8 cellular contexts compared by ENCODE assay signal in genomic region chr5:2017540-2018389, GRCh38.
DNase-seq lines count a peak whose midpoint lies in the region; TF ChIP-seq lines count a peak whose summit lies in the region.

No MANE protein-coding gene starts in this region.

- H3K9me3 ChIP-seq in neural cell (ENCODE audit: low read length): no peaks in the 10 kb centered on the region

- no peak overlapping the region for H3K9ac ChIP-seq in neural cell (ENCODE audit: low read length)

- peak; percentile 19 for TF ChIP-seq CTCF in neural cell (IDR thresholded peaks at IDR 0.05; ENCODE audit: poor library complexity, severe bottlenecking)

- no peaks in the 10 kb centered on the region for H3K79me2 ChIP-seq in neural cell (replicated peaks; ENCODE audit: insufficient read depth, low read length)

- H3K27me3 ChIP-seq in neural cell (ENCODE audit: insufficient read depth, low read depth, low read length): no peaks in the 10 kb centered on the region

- no peak overlapping the region for H3K4me3 ChIP-seq in neural cell (ENCODE audit: low read length)

- H3K27ac ChIP-seq in neural cell (ENCODE audit: low read length): no peak overlapping the region

- TF ChIP-seq RAD21 in neural cell (conservative IDR thresholded peaks at IDR 0.05): no peak

- H2AFZ ChIP-seq in neural cell (ENCODE audit: low read depth, low read length): no peak overlapping the region

- DNase-seq in DMS 273 (lab: John Stamatoyannopoulos, UW; ENCODE audit: unreplicated experiment) (peak; percentile 46), DMS 273 treated with DMSO at 0.1 percent for 48 hours (lab: John Stamatoyannopoulos, UW) (no peak), HT-29 (ENCODE audit: low spot score) (peak; percentile 49), NCI-H2029 treated with DMSO at 0.1 percent for 48 hours (lab: John Stamatoyannopoulos, UW) (no peak), NK-92 (lab: John Stamatoyannopoulos, UW; ENCODE audit: unreplicated experiment) (no peak)
- DNase-seq in activated CD4-positive, alpha-beta T cell treated with anti-CD3 and anti-CD28 coated beads, Interleukin-2, amount 50 U/mL, for 1 hour: peak; percentile 9
- no peak for DNase-seq in activated CD4-positive, CD25-positive, alpha-beta regulatory T cell treated with anti-CD3 and anti-CD28 coated beads, Interleukin-2, amount 50 U/mL, for 72 hours

- no peaks in the 10 kb centered on the region for H4K20me1 ChIP-seq in neural cell (ENCODE audit: insufficient read depth)

- H3F3A ChIP-seq in neural cell (ENCODE audit: insufficient read depth, low read length, poor library complexity, severe bottlenecking): no peaks in the 10 kb centered on the region

- no peak overlapping the region for H3K4me2 ChIP-seq in neural cell (ENCODE audit: low read length)

- H3K36me3 ChIP-seq in neural cell (ENCODE audit: insufficient read depth, low read length): no peaks in the 10 kb centered on the region

- no peaks in the 10 kb centered on the region for H3K9me2 ChIP-seq in neural cell (ENCODE audit: insufficient read depth, low read length)

- no peak for TF ChIP-seq EP300 in neural cell (conservative IDR thresholded peaks at IDR 0.05; ENCODE audit: poor library complexity, severe bottlenecking)

TF ChIP-seq in neural cell, 6 proteins besides CTCF, POLR2A, EP300 and RAD21:
- TF ChIP-seq MXI1 (conservative IDR thresholded peaks at IDR 0.05; ENCODE audit: poor library complexity, severe bottlenecking): no peak
- TF ChIP-seq POLR2AphosphoS5 (IDR thresholded peaks at IDR 0.05): no peak

Comparison
In these comparisons a context has a peak if more than half of its experiments do, and no peak if none do; other contexts are left out.
1. DNase-seq: peak in DMS 273 (single experiment), HT-29 (single experiment) and activated CD4-positive, alpha-beta T cell treated with anti-CD3 and anti-CD28 coated beads, Interleukin-2, amount 50 U/mL, for 1 hour (single experiment); none in DMS 273 treated with DMSO at 0.1 percent for 48 hours (single experiment), NCI-H2029 treated with DMSO at 0.1 percent for 48 hours (single experiment), NK-92 (single experiment) and activated CD4-positive, CD25-positive, alpha-beta regulatory T cell treated with anti-CD3 and anti-CD28 coated beads, Interleukin-2, amount 50 U/mL, for 72 hours (single experiment).